ENCODE assay signal across 8 cellular contexts in the genomic region with DNA sequence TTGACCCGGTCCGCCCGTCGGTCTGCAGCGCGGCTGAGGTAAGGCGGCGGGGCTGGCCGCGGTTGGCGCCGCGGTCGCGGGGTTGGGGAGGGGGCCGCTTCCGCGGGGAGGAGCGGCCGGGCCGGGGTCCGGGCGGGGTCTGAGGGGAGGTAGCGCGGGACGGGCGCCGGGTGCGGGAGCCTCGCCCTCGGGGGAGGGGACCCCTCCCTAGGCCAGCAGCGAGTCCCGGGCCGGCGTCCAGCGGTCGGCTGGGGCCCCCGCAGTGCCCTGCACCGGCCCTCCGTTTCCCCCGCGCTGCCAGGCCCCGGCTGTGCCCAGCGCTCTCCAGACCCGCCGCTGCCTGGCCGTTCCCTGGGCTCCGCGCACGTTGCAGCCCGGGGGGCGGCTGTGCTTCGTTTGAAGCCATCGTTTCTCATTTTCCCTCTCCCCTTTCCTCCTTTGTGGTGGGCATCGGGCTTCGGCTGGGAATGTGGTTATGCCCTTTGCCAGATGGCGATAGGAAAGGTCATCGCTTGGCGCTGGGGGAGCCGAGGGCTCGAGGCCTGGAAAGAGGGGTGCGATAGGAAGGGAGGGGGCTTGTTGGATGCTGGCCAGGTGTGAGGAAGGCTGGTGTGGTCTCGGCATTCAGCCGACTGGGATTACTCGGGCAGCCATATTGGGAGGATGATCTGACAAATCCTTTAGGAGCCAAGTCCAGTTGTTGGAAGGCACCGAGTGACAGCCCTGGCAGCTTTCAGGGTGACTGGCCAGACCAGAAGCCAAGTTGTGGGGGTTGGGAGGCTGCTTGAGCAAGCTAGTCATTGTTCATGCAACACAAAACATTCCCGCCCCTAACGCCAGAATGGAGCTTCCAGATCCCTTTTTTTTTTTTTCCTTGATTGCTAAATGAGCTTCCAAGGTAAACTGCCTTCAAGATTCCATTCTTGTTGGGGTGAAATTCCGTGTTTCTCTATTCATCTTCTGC. TPM values are rescaled to one million over a fixed set of nuclear protein-coding genes. Genes with fewer than 3 reads are reported as not detected.
DNase-seq lines count a peak whose midpoint lies in the region; ATAC-seq and TF ChIP-seq lines count a peak whose summit lies in the region.

No MANE protein-coding gene starts in this region.

- no peaks in the 10 kb centered on the region for H4K20me1 ChIP-seq in SU-DHL-6 (ENCODE audit: low read depth, low read length)

- peak; percentile 15 for ATAC-seq in GM19455 (IDR thresholded peaks at IDR 0.05; ENCODE audit: unreplicated experiment)

- peak overlapping the region; percentile 99 for H3K4me3 ChIP-seq in HUES6 (ENCODE audit: low read depth, low read length)
- peak overlapping the region; percentile 87 for H3K4me3 ChIP-seq in SU-DHL-6 (ENCODE audit: insufficient read depth, low read length, poor library complexity, severe bottlenecking)
- peak overlapping the region; percentile 88 to 96 (median 90) for H3K4me3 ChIP-seq in breast epithelium
- peak overlapping the region; percentile 73 for H3K4me3 ChIP-seq in iPS-11a (ENCODE audit: low read depth, low read length)
- H3K4me3 ChIP-seq in rectal smooth muscle tissue (ENCODE audit: low read length), result peak overlapping the region; percentile 96

- peaks cover 16% of the 10 kb centered on the region for H3K4me1 ChIP-seq in HUES6 (ENCODE audit: control insufficient read depth, insufficient read depth, low read length)
- peaks cover 0 to 13% of the 10 kb centered on the region in 2 donors for H3K4me1 ChIP-seq in breast epithelium
- peaks cover 18% of the 10 kb centered on the region for H3K4me1 ChIP-seq in rectal smooth muscle tissue (ENCODE audit: control insufficient read depth, insufficient read depth, low read length)

- no peaks in the 10 kb centered on the region for H3K79me2 ChIP-seq in SU-DHL-6 (ENCODE audit: insufficient read depth, low read length)

- H2AFZ ChIP-seq in SU-DHL-6 (ENCODE audit: low read depth, low read length, severe bottlenecking), result peak overlapping the region; percentile 0

- peak overlapping the region; percentile 73 for H3K4me2 ChIP-seq in SU-DHL-6 (ENCODE audit: low read depth, low read length, poor library complexity, severe bottlenecking)

- no peaks in the 10 kb centered on the region for H3K9me2 ChIP-seq in SU-DHL-6 (replicated peaks; ENCODE audit: insufficient read depth, low read length)

- H3K27me3 ChIP-seq in HUES6 (ENCODE audit: control insufficient read depth, insufficient read depth, low read length) (no peaks in the 10 kb centered on the region), SU-DHL-6 (ENCODE audit: low read length) (no peaks in the 10 kb centered on the region), breast epithelium (no peaks in the 10 kb centered on the region), rectal smooth muscle tissue (ENCODE audit: control insufficient read depth, insufficient read depth, low read length) (no peaks in the 10 kb centered on the region)

- peak; percentile 25 for TF ChIP-seq POLR2A in breast epithelium (IDR thresholded peaks at IDR 0.05)

- intact Hi-C loops in breast epithelium (cut with DNase I; ENCODE audit: low total_unique reads), result no loop called here

- H3K9ac ChIP-seq in HUES6 (ENCODE audit: low read length) (peak overlapping the region; percentile 99), SU-DHL-6 (ENCODE audit: low read length) (peak overlapping the region; percentile 72), rectal smooth muscle tissue (ENCODE audit: low read length) (peak overlapping the region; percentile 71)

- DNase-seq in C1 segment of cervical spinal cord (lab: John Stamatoyannopoulos, UW) (peak in 13 of 14 donors; percentile 47 to 90 (median 82)), breast epithelium (ENCODE audit: low spot score in 2 of 2) (peak; percentile 93 to 96), NCI-H2107 treated with DMSO at 0.1 percent for 48 hours (lab: John Stamatoyannopoulos, UW; ENCODE audit: unreplicated experiment) (no peak)

- H3F3A ChIP-seq in SU-DHL-6 (ENCODE audit: insufficient read depth), result peaks cover 3% of the 10 kb centered on the region; the same call in 1 of the 2 replicates

- H3K36me3 ChIP-seq in HUES6 (ENCODE audit: control insufficient read depth, insufficient read depth, low read length), result no peaks in the 10 kb centered on the region
- no peaks in the 10 kb centered on the region for H3K36me3 ChIP-seq in SU-DHL-6 (ENCODE audit: low read length)
- no peaks in the 10 kb centered on the region for H3K36me3 ChIP-seq in breast epithelium
- H3K36me3 ChIP-seq in rectal smooth muscle tissue (ENCODE audit: control insufficient read depth, insufficient read depth, low read length), result no peaks in the 10 kb centered on the region

- TF ChIP-seq CTCF in SU-DHL-6 (IDR thresholded peaks at IDR 0.05; ENCODE audit: insufficient read depth, low read length, poor library complexity, severe bottlenecking) (no peak), breast epithelium (IDR thresholded peaks at IDR 0.05) (no peak)

- H3K27ac ChIP-seq in HUES6 (ENCODE audit: low read depth, low read length), result peak overlapping the region; percentile 95
- H3K27ac ChIP-seq in SU-DHL-6 (ENCODE audit: low read depth, low read length), result no peak overlapping the region
- peak overlapping the region; percentile 98 to 99 for H3K27ac ChIP-seq in breast epithelium
- H3K27ac ChIP-seq in rectal smooth muscle tissue (ENCODE audit: low read depth, low read length), result peak overlapping the region; percentile 95

- H3K9me3 ChIP-seq in HUES6 (ENCODE audit: control insufficient read depth, insufficient read depth, low read depth, low read length) (no peaks in the 10 kb centered on the region), SU-DHL-6 (ENCODE audit: insufficient read depth, low read length) (no peaks in the 10 kb centered on the region), breast epithelium (no peaks in the 10 kb centered on the region)

RNA-seq across cellular contexts. Expression of a gene that starts 0.8 kb away (rescaled TPM):
- total RNA-seq in breast epithelium, result 10 to 100 TPM; 42.6 to 45.7 (median 43.5) TPM
